Comparison of ENCODE assay signal across 7 cellular contexts in the genomic region with DNA sequence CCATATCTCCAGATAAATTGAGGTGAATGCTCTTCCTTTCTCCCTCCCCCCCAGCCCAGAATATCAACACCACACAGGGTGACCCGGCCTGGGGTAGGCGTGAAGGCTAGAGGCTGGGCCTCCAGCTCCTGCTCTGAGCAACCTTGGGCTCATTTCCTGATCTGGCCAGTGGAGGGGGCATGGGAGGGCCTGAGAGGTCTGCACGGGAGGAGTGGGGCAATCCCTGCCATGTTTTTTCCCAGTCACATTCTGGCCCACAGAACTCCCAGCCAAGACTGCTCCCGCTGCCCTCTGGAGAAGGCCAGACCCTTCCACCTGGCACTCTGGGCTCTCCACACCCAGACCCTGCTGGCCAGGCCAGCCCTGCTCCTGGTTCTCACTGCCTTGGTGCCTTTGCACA.
DNase-seq lines count a peak whose midpoint lies in the region; ATAC-seq and TF ChIP-seq lines count a peak whose summit lies in the region.
"Had no signal": no experiment of that assay in that cellular context is flagged by ENCODE, and none has a peak within 500 bp of the region (broad histone marks: within the 10 kb centered on the region; RNA-seq: fewer than 3 reads in every experiment).

No MANE protein-coding gene starts in this region.

- peak overlapping the region; percentile 15 for H3K27ac ChIP-seq in epithelial cell of prostate

- no peak for ATAC-seq in HG03196 (IDR thresholded peaks at IDR 0.05; ENCODE audit: unreplicated experiment)
- no peak for ATAC-seq in GM21723 (IDR thresholded peaks at IDR 0.05; ENCODE audit: unreplicated experiment)

- peak; percentile 32 for TF ChIP-seq CTCF in AG09319 (IDR thresholded peaks at IDR 0.05; ENCODE audit: low read depth, low read length)

- DNase-seq in AG09319 (ENCODE audit: extremely low read depth, low read depth) (no peak), HUDEP-2 (lab: John Stamatoyannopoulos, UW; ENCODE audit: unreplicated experiment in 76 of 76) (peak in 42 of 76 experiments; percentile 5 to 65 (median 32)), epithelial cell of prostate (ENCODE audit: low read depth, low spot score) (no peak), amniotic stem cell (lab: John Stamatoyannopoulos, UW) (no peak)
- DNase-seq: effector CD4-positive, alpha-beta T cell had no signal

Comparison
In these comparisons a context has a peak if more than half of its experiments do, and no peak if none do; other contexts are left out.
1. DNase-seq: peak in HUDEP-2 (42 of 76); none in AG09319 (single experiment), epithelial cell of prostate (single experiment) and amniotic stem cell (single experiment).